In the genomic region with DNA sequence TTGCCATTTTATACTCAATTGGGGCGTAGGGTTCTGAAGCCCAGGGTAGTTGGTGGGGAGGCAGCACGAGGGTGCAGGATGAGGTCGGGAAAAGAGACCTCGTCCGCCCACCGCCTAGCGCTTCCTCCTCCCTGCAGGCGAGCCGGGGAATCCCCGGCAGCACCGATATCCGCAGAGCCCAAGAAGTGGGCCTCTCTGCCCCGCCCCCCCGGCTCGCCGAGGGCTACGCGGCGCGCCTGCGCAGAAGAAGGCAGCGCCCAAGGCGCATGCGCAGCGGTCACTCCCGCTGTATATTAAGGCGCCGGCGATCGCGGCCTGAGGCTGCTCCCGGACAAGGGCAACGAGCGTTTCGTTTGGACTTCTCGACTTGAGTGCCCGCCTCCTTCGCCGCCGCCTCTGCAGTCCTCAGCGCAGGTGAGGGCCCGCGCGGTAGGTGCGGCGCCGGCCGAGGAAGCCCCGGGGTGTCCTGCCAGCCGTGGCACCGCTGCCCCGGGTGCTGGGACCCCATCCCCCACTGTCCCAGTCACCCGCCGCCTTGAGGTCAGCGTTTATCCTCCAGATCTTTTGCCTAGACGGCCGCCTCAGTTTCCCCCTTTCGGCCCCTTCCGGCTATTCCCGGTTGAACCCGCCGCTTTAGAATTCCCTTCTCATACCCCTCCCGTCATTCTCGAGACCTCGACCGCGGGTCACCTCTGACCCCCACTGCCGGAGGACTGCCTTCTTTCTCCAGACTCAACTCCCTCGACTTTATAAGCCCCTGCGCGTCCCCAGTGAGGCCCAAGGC, we compare ENCODE assay signal across 1 cellular context.
TF ChIP-seq lines count a peak whose summit lies in the region.

A gene (plus strand): TSS at position 319 of the 784 bp plus-strand sequence. CDS start 1,082 bp downstream, outside the sequence.

TF ChIP-seq in K562, 482 proteins besides CTCF, POLR2A, EP300 and RAD21 (continued from another document and continues in another):
- TF ChIP-seq, protein P1, sequence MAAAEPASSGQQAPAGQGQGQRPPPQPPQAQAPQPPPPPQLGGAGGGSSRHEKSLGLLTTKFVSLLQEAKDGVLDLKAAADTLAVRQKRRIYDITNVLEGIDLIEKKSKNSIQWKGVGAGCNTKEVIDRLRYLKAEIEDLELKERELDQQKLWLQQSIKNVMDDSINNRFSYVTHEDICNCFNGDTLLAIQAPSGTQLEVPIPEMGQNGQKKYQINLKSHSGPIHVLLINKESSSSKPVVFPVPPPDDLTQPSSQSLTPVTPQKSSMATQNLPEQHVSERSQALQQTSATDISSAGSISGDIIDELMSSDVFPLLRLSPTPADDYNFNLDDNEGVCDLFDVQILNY (CRISPR knock-in tag; IDR thresholded peaks at IDR 0.05): no peak
- TF ChIP-seq MAFF (IDR thresholded peaks at IDR 0.05; ENCODE audit: low read length) (no peak), ETV5 (CRISPR knock-in tag; IDR thresholded peaks at IDR 0.05; ENCODE audit: low read depth) (no peak), EWSR1 (IDR thresholded peaks at IDR 0.05; ENCODE audit: borderline replicate concordance, low read depth, partially characterized antibody) (no peak), FOXJ2 (tag; IDR thresholded peaks at IDR 0.05) (no peak), EGR1 (conservative IDR thresholded peaks at IDR 0.05) (peak; percentile 61), SMAD1 (IDR thresholded peaks at IDR 0.05; ENCODE audit: low read depth, low read length, partially characterized antibody) (no peak), ZC3H11A (IDR thresholded peaks at IDR 0.05; ENCODE audit: low read depth, low read length) (no peak), PPARD (CRISPR knock-in tag; IDR thresholded peaks at IDR 0.05) (no peak), POLR2AphosphoS5 (IDR thresholded peaks at IDR 0.05; ENCODE audit: control insufficient read depth, insufficient read depth, low read depth, low read length) (peak; percentile 57; the same call in 1 of the 2 replicates), KAT7 (CRISPR knock-in tag; IDR thresholded peaks at IDR 0.05; ENCODE audit: borderline replicate concordance) (0 out of 2 replicates have a peak, but pooled peaks have one; percentile 6), MED1 (CRISPR knock-in tag; IDR thresholded peaks at IDR 0.05; ENCODE audit: borderline replicate concordance) (no peak), SMAD3 (CRISPR knock-in tag; conservative IDR thresholded peaks at IDR 0.05) (no peak), NFIC (IDR thresholded peaks at IDR 0.05) (no peak), ZNF23 (CRISPR knock-in tag; IDR thresholded peaks at IDR 0.05) (no peak), TAF1 (IDR thresholded peaks at IDR 0.05; ENCODE audit: control insufficient read depth, extremely low read depth, insufficient read depth, low read length, severe bottlenecking) (peak; percentile 67), NCOR1 (IDR thresholded peaks at IDR 0.05) (no peak), RBM15 (IDR thresholded peaks at IDR 0.05; ENCODE audit: insufficient read depth, low read length) (no peak), YY1 (IDR thresholded peaks at IDR 0.05; ENCODE audit: borderline replicate concordance in 1 of 3, control insufficient read depth in 1 of 3, extremely low read depth in 1 of 3, insufficient read depth in 3 of 3, insufficient read length in 1 of 3, insufficient replicate concordance in 2 of 3, low read depth in 1 of 3, low read length in 2 of 3) (peak in 1 of 3 experiments; percentile 31), SETDB1 (IDR thresholded peaks at IDR 0.05; ENCODE audit: low read length) (no peak)
- TF ChIP-seq, protein P2, sequence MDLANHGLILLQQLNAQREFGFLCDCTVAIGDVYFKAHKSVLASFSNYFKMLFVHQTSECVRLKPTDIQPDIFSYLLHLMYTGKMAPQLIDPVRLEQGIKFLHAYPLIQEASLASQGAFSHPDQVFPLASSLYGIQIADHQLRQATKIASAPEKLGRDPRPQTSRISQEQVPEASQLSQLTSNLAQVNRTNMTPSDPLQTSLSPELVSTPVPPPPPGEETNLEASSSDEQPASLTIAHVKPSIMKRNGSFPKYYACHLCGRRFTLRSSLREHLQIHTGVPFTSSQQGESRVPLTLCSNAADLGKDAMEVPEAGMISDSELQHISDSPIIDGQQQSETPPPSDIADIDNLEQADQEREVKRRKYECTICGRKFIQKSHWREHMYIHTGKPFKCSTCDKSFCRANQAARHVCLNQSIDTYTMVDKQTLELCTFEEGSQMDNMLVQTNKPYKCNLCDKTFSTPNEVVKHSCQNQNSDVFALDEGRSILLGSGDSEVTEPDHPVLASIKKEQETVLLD (IDR thresholded peaks at IDR 0.05): peak; percentile 97
- TF ChIP-seq, protein P3, sequence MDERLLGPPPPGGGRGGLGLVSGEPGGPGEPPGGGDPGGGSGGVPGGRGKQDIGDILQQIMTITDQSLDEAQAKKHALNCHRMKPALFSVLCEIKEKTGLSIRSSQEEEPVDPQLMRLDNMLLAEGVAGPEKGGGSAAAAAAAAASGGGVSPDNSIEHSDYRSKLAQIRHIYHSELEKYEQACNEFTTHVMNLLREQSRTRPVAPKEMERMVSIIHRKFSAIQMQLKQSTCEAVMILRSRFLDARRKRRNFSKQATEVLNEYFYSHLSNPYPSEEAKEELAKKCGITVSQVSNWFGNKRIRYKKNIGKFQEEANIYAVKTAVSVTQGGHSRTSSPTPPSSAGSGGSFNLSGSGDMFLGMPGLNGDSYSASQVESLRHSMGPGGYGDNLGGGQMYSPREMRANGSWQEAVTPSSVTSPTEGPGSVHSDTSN (CRISPR knock-in tag; IDR thresholded peaks at IDR 0.05; ENCODE audit: low read depth): no peak
- TF ChIP-seq, protein P3 (tag; conservative IDR thresholded peaks at IDR 0.05; ENCODE audit: low read depth): no peak
- TF ChIP-seq, protein P4, sequence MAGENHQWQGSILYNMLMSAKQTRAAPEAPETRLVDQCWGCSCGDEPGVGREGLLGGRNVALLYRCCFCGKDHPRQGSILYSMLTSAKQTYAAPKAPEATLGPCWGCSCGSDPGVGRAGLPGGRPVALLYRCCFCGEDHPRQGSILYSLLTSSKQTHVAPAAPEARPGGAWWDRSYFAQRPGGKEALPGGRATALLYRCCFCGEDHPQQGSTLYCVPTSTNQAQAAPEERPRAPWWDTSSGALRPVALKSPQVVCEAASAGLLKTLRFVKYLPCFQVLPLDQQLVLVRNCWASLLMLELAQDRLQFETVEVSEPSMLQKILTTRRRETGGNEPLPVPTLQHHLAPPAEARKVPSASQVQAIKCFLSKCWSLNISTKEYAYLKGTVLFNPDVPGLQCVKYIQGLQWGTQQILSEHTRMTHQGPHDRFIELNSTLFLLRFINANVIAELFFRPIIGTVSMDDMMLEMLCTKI (IDR thresholded peaks at IDR 0.05; ENCODE audit: partially characterized antibody): no peak
- TF ChIP-seq, protein P5, sequence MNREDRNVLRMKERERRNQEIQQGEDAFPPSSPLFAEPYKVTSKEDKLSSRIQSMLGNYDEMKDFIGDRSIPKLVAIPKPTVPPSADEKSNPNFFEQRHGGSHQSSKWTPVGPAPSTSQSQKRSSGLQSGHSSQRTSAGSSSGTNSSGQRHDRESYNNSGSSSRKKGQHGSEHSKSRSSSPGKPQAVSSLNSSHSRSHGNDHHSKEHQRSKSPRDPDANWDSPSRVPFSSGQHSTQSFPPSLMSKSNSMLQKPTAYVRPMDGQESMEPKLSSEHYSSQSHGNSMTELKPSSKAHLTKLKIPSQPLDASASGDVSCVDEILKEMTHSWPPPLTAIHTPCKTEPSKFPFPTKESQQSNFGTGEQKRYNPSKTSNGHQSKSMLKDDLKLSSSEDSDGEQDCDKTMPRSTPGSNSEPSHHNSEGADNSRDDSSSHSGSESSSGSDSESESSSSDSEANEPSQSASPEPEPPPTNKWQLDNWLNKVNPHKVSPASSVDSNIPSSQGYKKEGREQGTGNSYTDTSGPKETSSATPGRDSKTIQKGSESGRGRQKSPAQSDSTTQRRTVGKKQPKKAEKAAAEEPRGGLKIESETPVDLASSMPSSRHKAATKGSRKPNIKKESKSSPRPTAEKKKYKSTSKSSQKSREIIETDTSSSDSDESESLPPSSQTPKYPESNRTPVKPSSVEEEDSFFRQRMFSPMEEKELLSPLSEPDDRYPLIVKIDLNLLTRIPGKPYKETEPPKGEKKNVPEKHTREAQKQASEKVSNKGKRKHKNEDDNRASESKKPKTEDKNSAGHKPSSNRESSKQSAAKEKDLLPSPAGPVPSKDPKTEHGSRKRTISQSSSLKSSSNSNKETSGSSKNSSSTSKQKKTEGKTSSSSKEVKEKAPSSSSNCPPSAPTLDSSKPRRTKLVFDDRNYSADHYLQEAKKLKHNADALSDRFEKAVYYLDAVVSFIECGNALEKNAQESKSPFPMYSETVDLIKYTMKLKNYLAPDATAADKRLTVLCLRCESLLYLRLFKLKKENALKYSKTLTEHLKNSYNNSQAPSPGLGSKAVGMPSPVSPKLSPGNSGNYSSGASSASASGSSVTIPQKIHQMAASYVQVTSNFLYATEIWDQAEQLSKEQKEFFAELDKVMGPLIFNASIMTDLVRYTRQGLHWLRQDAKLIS (CRISPR knock-in tag; IDR thresholded peaks at IDR 0.05): 0 out of 2 replicates have a peak, but pooled peaks have one; percentile 44
- TF ChIP-seq, protein P6, sequence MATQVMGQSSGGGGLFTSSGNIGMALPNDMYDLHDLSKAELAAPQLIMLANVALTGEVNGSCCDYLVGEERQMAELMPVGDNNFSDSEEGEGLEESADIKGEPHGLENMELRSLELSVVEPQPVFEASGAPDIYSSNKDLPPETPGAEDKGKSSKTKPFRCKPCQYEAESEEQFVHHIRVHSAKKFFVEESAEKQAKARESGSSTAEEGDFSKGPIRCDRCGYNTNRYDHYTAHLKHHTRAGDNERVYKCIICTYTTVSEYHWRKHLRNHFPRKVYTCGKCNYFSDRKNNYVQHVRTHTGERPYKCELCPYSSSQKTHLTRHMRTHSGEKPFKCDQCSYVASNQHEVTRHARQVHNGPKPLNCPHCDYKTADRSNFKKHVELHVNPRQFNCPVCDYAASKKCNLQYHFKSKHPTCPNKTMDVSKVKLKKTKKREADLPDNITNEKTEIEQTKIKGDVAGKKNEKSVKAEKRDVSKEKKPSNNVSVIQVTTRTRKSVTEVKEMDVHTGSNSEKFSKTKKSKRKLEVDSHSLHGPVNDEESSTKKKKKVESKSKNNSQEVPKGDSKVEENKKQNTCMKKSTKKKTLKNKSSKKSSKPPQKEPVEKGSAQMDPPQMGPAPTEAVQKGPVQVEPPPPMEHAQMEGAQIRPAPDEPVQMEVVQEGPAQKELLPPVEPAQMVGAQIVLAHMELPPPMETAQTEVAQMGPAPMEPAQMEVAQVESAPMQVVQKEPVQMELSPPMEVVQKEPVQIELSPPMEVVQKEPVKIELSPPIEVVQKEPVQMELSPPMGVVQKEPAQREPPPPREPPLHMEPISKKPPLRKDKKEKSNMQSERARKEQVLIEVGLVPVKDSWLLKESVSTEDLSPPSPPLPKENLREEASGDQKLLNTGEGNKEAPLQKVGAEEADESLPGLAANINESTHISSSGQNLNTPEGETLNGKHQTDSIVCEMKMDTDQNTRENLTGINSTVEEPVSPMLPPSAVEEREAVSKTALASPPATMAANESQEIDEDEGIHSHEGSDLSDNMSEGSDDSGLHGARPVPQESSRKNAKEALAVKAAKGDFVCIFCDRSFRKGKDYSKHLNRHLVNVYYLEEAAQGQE (CRISPR knock-in tag; IDR thresholded peaks at IDR 0.05; ENCODE audit: low read depth): 0 out of 2 replicates have a peak, but pooled peaks have one; percentile 11
- TF ChIP-seq, protein P7, sequence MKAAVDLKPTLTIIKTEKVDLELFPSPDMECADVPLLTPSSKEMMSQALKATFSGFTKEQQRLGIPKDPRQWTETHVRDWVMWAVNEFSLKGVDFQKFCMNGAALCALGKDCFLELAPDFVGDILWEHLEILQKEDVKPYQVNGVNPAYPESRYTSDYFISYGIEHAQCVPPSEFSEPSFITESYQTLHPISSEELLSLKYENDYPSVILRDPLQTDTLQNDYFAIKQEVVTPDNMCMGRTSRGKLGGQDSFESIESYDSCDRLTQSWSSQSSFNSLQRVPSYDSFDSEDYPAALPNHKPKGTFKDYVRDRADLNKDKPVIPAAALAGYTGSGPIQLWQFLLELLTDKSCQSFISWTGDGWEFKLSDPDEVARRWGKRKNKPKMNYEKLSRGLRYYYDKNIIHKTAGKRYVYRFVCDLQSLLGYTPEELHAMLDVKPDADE (conservative IDR thresholded peaks at IDR 0.05; ENCODE audit: control insufficient read depth, low read depth, low read length): no peak
- TF ChIP-seq, protein P8, sequence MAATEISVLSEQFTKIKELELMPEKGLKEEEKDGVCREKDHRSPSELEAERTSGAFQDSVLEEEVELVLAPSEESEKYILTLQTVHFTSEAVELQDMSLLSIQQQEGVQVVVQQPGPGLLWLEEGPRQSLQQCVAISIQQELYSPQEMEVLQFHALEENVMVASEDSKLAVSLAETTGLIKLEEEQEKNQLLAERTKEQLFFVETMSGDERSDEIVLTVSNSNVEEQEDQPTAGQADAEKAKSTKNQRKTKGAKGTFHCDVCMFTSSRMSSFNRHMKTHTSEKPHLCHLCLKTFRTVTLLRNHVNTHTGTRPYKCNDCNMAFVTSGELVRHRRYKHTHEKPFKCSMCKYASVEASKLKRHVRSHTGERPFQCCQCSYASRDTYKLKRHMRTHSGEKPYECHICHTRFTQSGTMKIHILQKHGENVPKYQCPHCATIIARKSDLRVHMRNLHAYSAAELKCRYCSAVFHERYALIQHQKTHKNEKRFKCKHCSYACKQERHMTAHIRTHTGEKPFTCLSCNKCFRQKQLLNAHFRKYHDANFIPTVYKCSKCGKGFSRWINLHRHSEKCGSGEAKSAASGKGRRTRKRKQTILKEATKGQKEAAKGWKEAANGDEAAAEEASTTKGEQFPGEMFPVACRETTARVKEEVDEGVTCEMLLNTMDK (IDR thresholded peaks at IDR 0.05; ENCODE audit: borderline replicate concordance, insufficient read depth, low read depth, low read length, poor library complexity, severe bottlenecking): no peak
- TF ChIP-seq, protein P9, sequence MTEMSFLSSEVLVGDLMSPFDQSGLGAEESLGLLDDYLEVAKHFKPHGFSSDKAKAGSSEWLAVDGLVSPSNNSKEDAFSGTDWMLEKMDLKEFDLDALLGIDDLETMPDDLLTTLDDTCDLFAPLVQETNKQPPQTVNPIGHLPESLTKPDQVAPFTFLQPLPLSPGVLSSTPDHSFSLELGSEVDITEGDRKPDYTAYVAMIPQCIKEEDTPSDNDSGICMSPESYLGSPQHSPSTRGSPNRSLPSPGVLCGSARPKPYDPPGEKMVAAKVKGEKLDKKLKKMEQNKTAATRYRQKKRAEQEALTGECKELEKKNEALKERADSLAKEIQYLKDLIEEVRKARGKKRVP (CRISPR knock-in tag; IDR thresholded peaks at IDR 0.05): no peak
- TF ChIP-seq, protein P10, sequence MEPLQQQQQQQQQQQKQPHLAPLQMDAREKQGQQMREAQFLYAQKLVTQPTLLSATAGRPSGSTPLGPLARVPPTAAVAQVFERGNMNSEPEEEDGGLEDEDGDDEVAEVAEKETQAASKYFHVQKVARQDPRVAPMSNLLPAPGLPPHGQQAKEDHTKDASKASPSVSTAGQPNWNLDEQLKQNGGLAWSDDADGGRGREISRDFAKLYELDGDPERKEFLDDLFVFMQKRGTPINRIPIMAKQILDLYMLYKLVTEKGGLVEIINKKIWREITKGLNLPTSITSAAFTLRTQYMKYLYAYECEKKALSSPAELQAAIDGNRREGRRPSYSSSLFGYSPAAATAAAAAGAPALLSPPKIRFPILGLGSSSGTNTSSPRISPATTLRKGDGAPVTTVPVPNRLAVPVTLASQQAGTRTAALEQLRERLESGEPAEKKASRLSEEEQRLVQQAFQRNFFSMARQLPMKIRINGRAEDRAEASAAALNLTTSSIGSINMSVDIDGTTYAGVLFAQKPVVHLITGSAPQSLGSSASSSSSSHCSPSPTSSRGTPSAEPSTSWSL (CRISPR knock-in tag; IDR thresholded peaks at IDR 0.05; ENCODE audit: borderline replicate concordance): no peak
